32 cellular contexts compared by ENCODE assay signal in genomic region chr22:20747223-20747622, GRCh38. TPM values are rescaled to one million over a fixed set of nuclear protein-coding genes. Genes with fewer than 3 reads are reported as not detected.
"Had no signal": no experiment of that assay in that cellular context is flagged by ENCODE, and none has a peak within 500 bp of the region (broad histone marks: within the 10 kb centered on the region; RNA-seq: fewer than 3 reads in every experiment).

No MANE protein-coding gene starts in this region.

- DNase-seq: colonic mucosa; effector memory CD4-positive, alpha-beta T cell; foreskin keratinocyte; kidney; left cardiac atrium; stimulated activated CD4-positive, alpha-beta T cell treated with anti-CD3 and anti-CD28 coated beads, Interleukin-12 subunit alpha, Interleukin-12 subunit beta, amount 100 ng/mL, for 4 hours; stimulated activated CD4-positive, alpha-beta T cell treated with anti-CD3 and anti-CD28 coated beads, Interleukin-1b, Interleukin-23, amount 100 ng/mL, for 48 hours; stimulated activated CD4-positive, alpha-beta T cell treated with anti-CD3 and anti-CD28 coated beads, Interleukin-4, amount 100 ng/mL, for 1 hour; stimulated activated CD8-positive, alpha-beta memory T cell treated with anti-CD3 and anti-CD28 coated beads, Interleukin-4, amount 100 ng/mL, for 48 hours; stimulated activated naive CD4-positive, alpha-beta T cell treated with Interleukin-2 at 50 U/mL for 16 hours; substantia nigra had no signal

- H2AFZ ChIP-seq: hepatocyte had no signal

- H3K36me3 Mint-ChIP-seq: natural killer cell treated with Interleukin-12 subunit alpha and Interleukin-12 subunit beta and Interleukin-15 and Interleukin-18, amount 100 ng/mL, for 72 hours had no signal

- FAIRE-seq: endothelial cell of umbilical vein, kidney, urothelium cell line had no signal

- H3K79me2 ChIP-seq: hepatocyte had no signal

- H3K36me3 ChIP-seq: prostate gland had no signal

- H3K27ac Mint-ChIP-seq: dendritic cell treated with granulocyte-macrophage colony-stimulating factor and Interleukin-4, amounts not matched to agents 40 ng/mL and 50 ng/mL, for 4 days; natural killer cell treated with Interleukin-12 subunit alpha and Interleukin-12 subunit beta and Interleukin-15 and Interleukin-18, amount 100 ng/mL, for 72 hours had no signal

- H3K4me2 ChIP-seq: hepatocyte, smooth muscle cell had no signal

- H3K27ac ChIP-seq: colonic mucosa, foreskin keratinocyte, heart left ventricle, hepatocyte, neutrophil, right atrium auricular region, thoracic aorta, tibial nerve had no signal

- H3K4me3 ChIP-seq: colonic mucosa, esophagus muscularis mucosa, gastroesophageal sphincter, heart left ventricle, hepatocyte, left lung, prostate gland, right atrium auricular region, smooth muscle cell, thoracic aorta, tibial nerve, upper lobe of left lung had no signal

- H3K9me3 Mint-ChIP-seq: dendritic cell treated with granulocyte-macrophage colony-stimulating factor and Interleukin-4, amounts not matched to agents 40 ng/mL and 50 ng/mL, for 4 days; natural killer cell treated with Interleukin-12 subunit alpha and Interleukin-12 subunit beta and Interleukin-15 and Interleukin-18, amount 100 ng/mL, for 72 hours; neural crest cell had no signal

- H3K4me1 ChIP-seq: colonic mucosa, foreskin keratinocyte had no signal

- H3K27me3 ChIP-seq: colonic mucosa, esophagus muscularis mucosa, foreskin keratinocyte, gastroesophageal sphincter, heart left ventricle, hepatocyte, left lung, neutrophil, right atrium auricular region, tibial nerve, upper lobe of left lung had no signal

- H3K9me3 ChIP-seq: colonic mucosa, esophagus muscularis mucosa, gastroesophageal sphincter, heart left ventricle, left lung, neutrophil, prostate gland, right atrium auricular region, thoracic aorta, tibial nerve, upper lobe of left lung had no signal

- H3K27me3 Mint-ChIP-seq: natural killer cell treated with Interleukin-12 subunit alpha and Interleukin-12 subunit beta and Interleukin-15 and Interleukin-18, amount 100 ng/mL, for 72 hours had no signal

- H3K4me3 Mint-ChIP-seq: dendritic cell treated with granulocyte-macrophage colony-stimulating factor and Interleukin-4, amounts not matched to agents 40 ng/mL and 50 ng/mL, for 4 days; natural killer cell treated with Interleukin-12 subunit alpha and Interleukin-12 subunit beta and Interleukin-15 and Interleukin-18, amount 100 ng/mL, for 72 hours; neural crest cell had no signal

- ATAC-seq: foreskin keratinocyte; gastroesophageal sphincter; heart left ventricle; left cardiac atrium; left lung; natural killer cell treated with Interleukin-12 subunit alpha and Interleukin-12 subunit beta and Interleukin-15 and Interleukin-18, amount 100 ng/mL, for 72 hours; sciatic nerve had no signal

RNA-seq across cellular contexts. Expression of gene SERPIND1, which starts 26.7 kb away (rescaled TPM):
- total RNA-seq: epithelial cell of proximal tubule, fibroblast of lung, foreskin keratinocyte, kidney, lower leg skin, neural crest cell, prostate gland, smooth muscle cell, thoracic aorta had no signal
- polyA plus RNA-seq: foreskin keratinocyte had no signal
